In genomic region chr9:72721086-72721485, GRCh38 we compare ENCODE assay signal across 21 cellular contexts.
"Had no signal": no experiment of that assay in that cellular context is flagged by ENCODE, and none has a peak within 500 bp of the region (broad histone marks: within the 10 kb centered on the region; RNA-seq: fewer than 3 reads in every experiment).

No MANE protein-coding gene starts in this region.

- DNase-seq: activated CD4-positive, alpha-beta T cell treated with anti-CD3 and anti-CD28 coated beads, Interleukin-2, amount 10 ng/mL, durations not matched to agents 24 days and 14 days; activated CD8-positive, alpha-beta T cell treated with anti-CD3 and anti-CD28 coated beads, Interleukin-2, amount 10 ng/mL, durations not matched to agents 7 days and 5 days; activated effector memory CD4-positive, alpha-beta T cell treated with Interleukin-2 at 50 U/mL for 16 hours; activated naive CD4-positive, alpha-beta T cell treated with anti-CD3 and anti-CD28 coated beads, Interleukin-2, amount 50 U/mL, for 16 hours; activated T-cell treated with anti-CD3 and anti-CD28 coated beads, Interleukin-2, amount 50 U/mL, for 48 hours; colonic mucosa; foreskin keratinocyte; immature natural killer cell; kidney glomerular epithelial cell; left ventricle myocardium superior; stimulated activated CD4-positive, alpha-beta T cell treated with anti-CD3 and anti-CD28 coated beads, Interleukin-4, amount 100 ng/mL, for 24 hours; stomach; T-helper 9 cell; testis; upper lobe of left lung had no signal

- H3K4me1 Mint-ChIP-seq: activated CD4-positive, alpha-beta T cell treated with anti-CD3 and anti-CD28 coated beads, Interleukin-2, amount 10 ng/mL, durations not matched to agents 24 days and 14 days; central memory CD8-positive, alpha-beta T cell; immature natural killer cell; stimulated activated effector memory CD8-positive, alpha-beta T cell treated with anti-CD3 and anti-CD28 coated beads, Interleukin-12 subunit alpha, Interleukin-12 subunit beta, amount 100 ng/mL, for 72 hours had no signal

- H2AFZ ChIP-seq: hepatocyte, parathyroid adenoma had no signal

- H3K79me2 ChIP-seq: hepatocyte, parathyroid adenoma had no signal

- H3K9me3 ChIP-seq: ascending aorta, colonic mucosa, stomach, testis, upper lobe of left lung had no signal

- H3K4me1 ChIP-seq: ascending aorta, colonic mucosa, foreskin keratinocyte, parathyroid adenoma, stomach, testis, upper lobe of left lung had no signal

- H3K4me3 ChIP-seq: ascending aorta, colonic mucosa, hepatocyte, smooth muscle cell, stomach, testis, upper lobe of left lung had no signal

- H3K27me3 Mint-ChIP-seq: activated CD4-positive, alpha-beta T cell treated with anti-CD3 and anti-CD28 coated beads, Interleukin-2, amount 10 ng/mL, durations not matched to agents 24 days and 14 days had no signal

- H3K4me2 ChIP-seq: hepatocyte, smooth muscle cell had no signal

- H3K4me3 Mint-ChIP-seq: activated CD4-positive, alpha-beta T cell treated with anti-CD3 and anti-CD28 coated beads, Interleukin-2, amount 10 ng/mL, durations not matched to agents 24 days and 14 days; activated CD8-positive, alpha-beta T cell treated with anti-CD3 and anti-CD28 coated beads, Interleukin-2, amount 10 ng/mL, durations not matched to agents 7 days and 5 days; central memory CD8-positive, alpha-beta T cell; immature natural killer cell; stimulated activated effector memory CD8-positive, alpha-beta T cell treated with anti-CD3 and anti-CD28 coated beads, Interleukin-12 subunit alpha, Interleukin-12 subunit beta, amount 100 ng/mL, for 72 hours had no signal

- H3K9me3 Mint-ChIP-seq: activated CD4-positive, alpha-beta T cell treated with anti-CD3 and anti-CD28 coated beads, Interleukin-2, amount 10 ng/mL, durations not matched to agents 24 days and 14 days; central memory CD8-positive, alpha-beta T cell; immature natural killer cell; stimulated activated effector memory CD8-positive, alpha-beta T cell treated with anti-CD3 and anti-CD28 coated beads, Interleukin-12 subunit alpha, Interleukin-12 subunit beta, amount 100 ng/mL, for 72 hours had no signal

- H3K27ac ChIP-seq: ascending aorta, colonic mucosa, foreskin keratinocyte, hepatocyte, parathyroid adenoma, stomach, testis, upper lobe of left lung had no signal

- H3K36me3 ChIP-seq: ascending aorta, colonic mucosa, stomach, upper lobe of left lung had no signal

- H3K36me3 Mint-ChIP-seq: immature natural killer cell; stimulated activated effector memory CD8-positive, alpha-beta T cell treated with anti-CD3 and anti-CD28 coated beads, Interleukin-12 subunit alpha, Interleukin-12 subunit beta, amount 100 ng/mL, for 72 hours had no signal

- H3K27me3 ChIP-seq: ascending aorta, colonic mucosa, hepatocyte, stomach, testis, upper lobe of left lung had no signal

- H3K27ac Mint-ChIP-seq: activated CD4-positive, alpha-beta T cell treated with anti-CD3 and anti-CD28 coated beads, Interleukin-2, amount 10 ng/mL, durations not matched to agents 24 days and 14 days; activated CD8-positive, alpha-beta T cell treated with anti-CD3 and anti-CD28 coated beads, Interleukin-2, amount 10 ng/mL, durations not matched to agents 7 days and 5 days; immature natural killer cell; stimulated activated effector memory CD8-positive, alpha-beta T cell treated with anti-CD3 and anti-CD28 coated beads, Interleukin-12 subunit alpha, Interleukin-12 subunit beta, amount 100 ng/mL, for 72 hours had no signal

- H3K9ac ChIP-seq: parathyroid adenoma had no signal
